Comparison of ENCODE assay signal across 1 cellular context in the genomic region with DNA sequence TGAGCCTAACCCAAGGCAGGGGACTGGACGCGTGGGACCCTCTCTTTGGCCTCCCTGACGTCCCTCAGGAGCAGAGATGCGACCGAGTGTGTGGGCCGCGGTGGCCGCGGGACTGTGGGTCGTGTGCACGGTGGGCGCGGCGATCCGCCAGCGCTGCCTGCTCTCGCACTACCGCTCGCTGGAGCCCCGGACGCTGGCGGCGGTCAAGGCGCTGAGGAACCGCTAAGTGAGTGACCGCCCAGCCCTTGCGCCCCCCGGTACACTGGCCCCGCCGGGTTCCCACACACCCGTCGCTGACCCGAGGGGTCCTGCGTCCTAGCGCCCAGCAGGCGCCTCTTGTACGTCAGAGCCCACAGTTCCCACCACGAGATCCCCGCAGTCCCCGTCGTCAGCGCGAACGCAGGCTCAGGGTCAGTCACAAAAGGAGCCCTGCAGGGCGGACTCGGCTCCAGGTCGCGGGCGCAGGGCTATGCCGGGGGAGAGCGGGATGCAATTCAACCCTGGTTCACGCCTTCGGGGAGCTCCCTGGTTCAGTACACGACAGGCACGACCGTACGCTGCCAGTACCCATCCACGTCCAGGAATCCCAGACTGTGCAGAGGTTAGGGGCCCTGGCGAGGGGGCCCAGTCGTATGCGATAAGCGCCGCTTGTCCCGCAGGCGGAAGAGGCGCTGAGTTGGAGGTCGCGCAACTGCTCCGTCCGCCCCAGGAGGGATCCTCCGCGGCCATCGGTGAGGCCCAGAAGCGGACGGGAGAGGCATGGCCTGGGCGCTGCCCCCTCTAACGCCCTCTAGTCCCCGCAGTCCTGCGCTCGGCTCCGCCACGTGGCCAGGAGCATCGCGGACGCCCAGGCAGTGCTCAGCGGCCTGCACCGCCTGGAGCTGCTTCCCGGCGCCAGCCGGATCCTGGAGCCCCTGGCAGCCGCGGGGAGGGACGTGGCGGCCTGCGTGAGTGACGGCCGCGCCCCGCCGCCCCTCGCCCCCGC.
TF ChIP-seq lines count a peak whose summit lies in the region.

No MANE protein-coding gene starts in this region.

TF ChIP-seq in K562, 482 proteins besides CTCF, POLR2A, EP300 and RAD21:
- TF ChIP-seq, protein P1, sequence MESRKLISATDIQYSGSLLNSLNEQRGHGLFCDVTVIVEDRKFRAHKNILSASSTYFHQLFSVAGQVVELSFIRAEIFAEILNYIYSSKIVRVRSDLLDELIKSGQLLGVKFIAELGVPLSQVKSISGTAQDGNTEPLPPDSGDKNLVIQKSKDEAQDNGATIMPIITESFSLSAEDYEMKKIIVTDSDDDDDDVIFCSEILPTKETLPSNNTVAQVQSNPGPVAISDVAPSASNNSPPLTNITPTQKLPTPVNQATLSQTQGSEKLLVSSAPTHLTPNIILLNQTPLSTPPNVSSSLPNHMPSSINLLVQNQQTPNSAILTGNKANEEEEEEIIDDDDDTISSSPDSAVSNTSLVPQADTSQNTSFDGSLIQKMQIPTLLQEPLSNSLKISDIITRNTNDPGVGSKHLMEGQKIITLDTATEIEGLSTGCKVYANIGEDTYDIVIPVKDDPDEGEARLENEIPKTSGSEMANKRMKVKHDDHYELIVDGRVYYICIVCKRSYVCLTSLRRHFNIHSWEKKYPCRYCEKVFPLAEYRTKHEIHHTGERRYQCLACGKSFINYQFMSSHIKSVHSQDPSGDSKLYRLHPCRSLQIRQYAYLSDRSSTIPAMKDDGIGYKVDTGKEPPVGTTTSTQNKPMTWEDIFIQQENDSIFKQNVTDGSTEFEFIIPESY (CRISPR knock-in tag; IDR thresholded peaks at IDR 0.05) = peak; percentile 88
- TF ChIP-seq ZNF668 (CRISPR knock-in tag; IDR thresholded peaks at IDR 0.05) = no peak
- TF ChIP-seq, protein P2, sequence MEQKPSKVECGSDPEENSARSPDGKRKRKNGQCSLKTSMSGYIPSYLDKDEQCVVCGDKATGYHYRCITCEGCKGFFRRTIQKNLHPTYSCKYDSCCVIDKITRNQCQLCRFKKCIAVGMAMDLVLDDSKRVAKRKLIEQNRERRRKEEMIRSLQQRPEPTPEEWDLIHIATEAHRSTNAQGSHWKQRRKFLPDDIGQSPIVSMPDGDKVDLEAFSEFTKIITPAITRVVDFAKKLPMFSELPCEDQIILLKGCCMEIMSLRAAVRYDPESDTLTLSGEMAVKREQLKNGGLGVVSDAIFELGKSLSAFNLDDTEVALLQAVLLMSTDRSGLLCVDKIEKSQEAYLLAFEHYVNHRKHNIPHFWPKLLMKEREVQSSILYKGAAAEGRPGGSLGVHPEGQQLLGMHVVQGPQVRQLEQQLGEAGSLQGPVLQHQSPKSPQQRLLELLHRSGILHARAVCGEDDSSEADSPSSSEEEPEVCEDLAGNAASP (IDR thresholded peaks at IDR 0.05) = no peak
- no peak for TF ChIP-seq FOXP1 (CRISPR knock-in tag; IDR thresholded peaks at IDR 0.05)
